In the genomic region with DNA sequence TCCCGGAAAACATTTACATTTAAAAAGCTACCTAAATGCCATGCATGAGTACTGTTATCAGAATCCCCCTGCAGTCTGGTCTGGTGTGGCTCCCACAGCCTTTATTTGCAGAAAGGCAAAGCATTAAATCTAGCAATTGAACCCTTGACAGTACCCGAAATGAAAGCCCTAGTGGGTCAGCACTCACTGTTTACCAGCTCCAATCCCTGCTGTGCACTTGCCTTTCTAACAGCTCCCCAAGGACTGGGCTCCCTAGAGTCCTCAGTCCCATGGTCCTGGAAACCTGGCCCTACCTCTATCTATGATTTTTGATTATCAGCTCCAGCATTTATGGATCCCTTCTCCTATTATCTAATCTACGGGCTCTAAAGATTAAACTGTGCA, we compare ENCODE assay signal across 1 cellular context.
TF ChIP-seq lines count a peak whose summit lies in the region.

No MANE protein-coding gene starts in this region.

TF ChIP-seq in GM12878, 131 proteins besides CTCF, POLR2A, EP300 and RAD21 (continued from another document):
- TF ChIP-seq, protein P1, sequence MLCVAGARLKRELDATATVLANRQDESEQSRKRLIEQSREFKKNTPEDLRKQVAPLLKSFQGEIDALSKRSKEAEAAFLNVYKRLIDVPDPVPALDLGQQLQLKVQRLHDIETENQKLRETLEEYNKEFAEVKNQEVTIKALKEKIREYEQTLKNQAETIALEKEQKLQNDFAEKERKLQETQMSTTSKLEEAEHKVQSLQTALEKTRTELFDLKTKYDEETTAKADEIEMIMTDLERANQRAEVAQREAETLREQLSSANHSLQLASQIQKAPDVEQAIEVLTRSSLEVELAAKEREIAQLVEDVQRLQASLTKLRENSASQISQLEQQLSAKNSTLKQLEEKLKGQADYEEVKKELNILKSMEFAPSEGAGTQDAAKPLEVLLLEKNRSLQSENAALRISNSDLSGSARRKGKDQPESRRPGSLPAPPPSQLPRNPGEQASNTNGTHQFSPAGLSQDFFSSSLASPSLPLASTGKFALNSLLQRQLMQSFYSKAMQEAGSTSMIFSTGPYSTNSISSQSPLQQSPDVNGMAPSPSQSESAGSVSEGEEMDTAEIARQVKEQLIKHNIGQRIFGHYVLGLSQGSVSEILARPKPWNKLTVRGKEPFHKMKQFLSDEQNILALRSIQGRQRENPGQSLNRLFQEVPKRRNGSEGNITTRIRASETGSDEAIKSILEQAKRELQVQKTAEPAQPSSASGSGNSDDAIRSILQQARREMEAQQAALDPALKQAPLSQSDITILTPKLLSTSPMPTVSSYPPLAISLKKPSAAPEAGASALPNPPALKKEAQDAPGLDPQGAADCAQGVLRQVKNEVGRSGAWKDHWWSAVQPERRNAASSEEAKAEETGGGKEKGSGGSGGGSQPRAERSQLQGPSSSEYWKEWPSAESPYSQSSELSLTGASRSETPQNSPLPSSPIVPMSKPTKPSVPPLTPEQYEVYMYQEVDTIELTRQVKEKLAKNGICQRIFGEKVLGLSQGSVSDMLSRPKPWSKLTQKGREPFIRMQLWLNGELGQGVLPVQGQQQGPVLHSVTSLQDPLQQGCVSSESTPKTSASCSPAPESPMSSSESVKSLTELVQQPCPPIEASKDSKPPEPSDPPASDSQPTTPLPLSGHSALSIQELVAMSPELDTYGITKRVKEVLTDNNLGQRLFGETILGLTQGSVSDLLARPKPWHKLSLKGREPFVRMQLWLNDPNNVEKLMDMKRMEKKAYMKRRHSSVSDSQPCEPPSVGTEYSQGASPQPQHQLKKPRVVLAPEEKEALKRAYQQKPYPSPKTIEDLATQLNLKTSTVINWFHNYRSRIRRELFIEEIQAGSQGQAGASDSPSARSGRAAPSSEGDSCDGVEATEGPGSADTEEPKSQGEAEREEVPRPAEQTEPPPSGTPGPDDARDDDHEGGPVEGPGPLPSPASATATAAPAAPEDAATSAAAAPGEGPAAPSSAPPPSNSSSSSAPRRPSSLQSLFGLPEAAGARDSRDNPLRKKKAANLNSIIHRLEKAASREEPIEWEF (IDR thresholded peaks at IDR 0.05; ENCODE audit: insufficient replicate concordance, low read depth, low read length), result peak; percentile 32
- 0 out of 2 replicates have a peak, but pooled peaks have one; percentile 14 for TF ChIP-seq LARP7 (IDR thresholded peaks at IDR 0.05)
- no peak for TF ChIP-seq HDGF (IDR thresholded peaks at IDR 0.05)
- TF ChIP-seq STAT1 (conservative IDR thresholded peaks at IDR 0.05), result no peak
- TF ChIP-seq CHD4 (IDR thresholded peaks at IDR 0.05), result 0 out of 2 replicates have a peak, but pooled peaks have one; percentile 30
- TF ChIP-seq, protein P2, sequence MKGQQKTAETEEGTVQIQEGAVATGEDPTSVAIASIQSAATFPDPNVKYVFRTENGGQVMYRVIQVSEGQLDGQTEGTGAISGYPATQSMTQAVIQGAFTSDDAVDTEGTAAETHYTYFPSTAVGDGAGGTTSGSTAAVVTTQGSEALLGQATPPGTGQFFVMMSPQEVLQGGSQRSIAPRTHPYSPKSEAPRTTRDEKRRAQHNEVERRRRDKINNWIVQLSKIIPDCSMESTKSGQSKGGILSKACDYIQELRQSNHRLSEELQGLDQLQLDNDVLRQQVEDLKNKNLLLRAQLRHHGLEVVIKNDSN (IDR thresholded peaks at IDR 0.05; ENCODE audit: borderline replicate concordance, extremely low read length, insufficient read depth, low read depth, low read length), result no peak
